ENCODE assay signal across 1 cellular context in the genomic region with DNA sequence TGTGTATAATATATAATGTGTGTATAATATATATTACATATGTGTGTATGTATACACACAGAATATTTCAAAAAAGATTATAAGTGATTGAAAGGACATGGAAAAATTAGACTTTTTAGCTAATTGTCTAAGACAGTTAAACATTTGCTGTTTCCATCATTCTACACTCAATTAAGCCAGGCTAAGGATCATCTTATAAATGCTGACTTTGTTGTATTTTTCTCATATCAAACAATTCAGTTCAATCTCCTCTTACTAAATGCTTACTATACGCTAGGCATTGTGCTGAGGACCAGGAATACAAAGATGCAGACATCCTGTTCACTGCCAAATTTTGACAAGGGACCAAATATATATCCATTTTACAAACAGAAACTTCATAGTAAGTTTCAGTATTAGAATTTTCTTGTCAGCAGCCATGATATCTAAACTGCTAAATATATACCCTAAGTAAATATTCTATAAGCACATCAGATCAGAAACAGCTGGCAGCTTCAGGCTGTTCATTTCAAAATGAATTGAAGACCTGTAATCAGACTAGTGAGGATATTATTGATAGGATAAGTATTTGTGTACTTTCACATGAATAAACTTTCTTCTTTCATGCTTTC.
TF ChIP-seq lines count a peak whose summit lies in the region.

No MANE protein-coding gene starts in this region.

TF ChIP-seq in K562, 482 proteins besides CTCF, POLR2A, EP300 and RAD21 (continued from another document):
- no peak for TF ChIP-seq POLR2B (IDR thresholded peaks at IDR 0.05; ENCODE audit: low read depth, partially characterized antibody)
- no peak for TF ChIP-seq ZNF561 (CRISPR knock-in tag; conservative IDR thresholded peaks at IDR 0.05)
- no peak for TF ChIP-seq PCBP2 (IDR thresholded peaks at IDR 0.05; ENCODE audit: low read depth, low read length, poor library complexity, severe bottlenecking)
- no peak for TF ChIP-seq XRCC5 (IDR thresholded peaks at IDR 0.05; ENCODE audit: low read depth, low read length)
- TF ChIP-seq MAFK (IDR thresholded peaks at IDR 0.05; ENCODE audit: low read length), result peak; percentile 55
- no peak for TF ChIP-seq ADNP (tag; IDR thresholded peaks at IDR 0.05)
- TF ChIP-seq CXXC5 (CRISPR knock-in tag; IDR thresholded peaks at IDR 0.05), result no peak
